In the genomic region with DNA sequence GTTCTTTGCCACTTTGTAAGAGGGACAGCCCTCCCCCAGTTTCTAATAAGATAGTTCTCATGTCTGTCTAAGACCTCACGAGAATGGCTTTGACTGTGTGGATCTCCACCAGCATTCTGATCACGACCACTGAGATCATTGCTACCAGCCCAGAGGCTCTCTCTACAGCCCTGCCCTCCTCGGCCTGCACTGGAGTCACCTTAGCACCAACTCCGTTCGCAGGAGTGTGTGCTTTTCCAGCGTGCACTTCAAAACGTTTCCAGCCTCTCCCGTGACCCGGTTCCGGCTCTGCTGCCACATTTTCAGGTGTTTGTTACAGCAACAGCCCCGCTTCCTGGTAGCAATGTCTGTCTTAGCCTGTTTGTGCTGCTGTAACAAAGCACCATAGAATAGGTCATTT, we compare ENCODE assay signal across 26 cellular contexts. TPM values are rescaled to one million over a fixed set of nuclear protein-coding genes. Genes with fewer than 3 reads are reported as not detected.
DNase-seq lines count a peak whose midpoint lies in the region; ATAC-seq, FAIRE-seq and TF ChIP-seq lines count a peak whose summit lies in the region.
"Had no signal": no experiment of that assay in that cellular context is flagged by ENCODE, and none has a peak within 500 bp of the region (broad histone marks: within the 10 kb centered on the region; RNA-seq: fewer than 3 reads in every experiment).

No MANE protein-coding gene starts in this region.

- peaks cover 32% of the 10 kb centered on the region for H3F3A ChIP-seq in neural progenitor cell (ENCODE audit: low read depth)

- CTCF ChIA-PET in H1 (lab: Charles Lee; ENCODE audit: partially characterized antibody): no interaction called here

- H2BK5ac ChIP-seq in H1 (ENCODE audit: low read depth, low read length): no peak overlapping the region

- TF ChIP-seq CTCF in H1 (IDR thresholded peaks at IDR 0.05; ENCODE audit: control extremely low read depth in 1 of 3, insufficient read depth in 1 of 3, low read depth in 1 of 3, low read length in 3 of 3): no peak
- no peak for TF ChIP-seq CTCF in neural progenitor cell (IDR thresholded peaks at IDR 0.05)

- no peaks in the 10 kb centered on the region for H3K79me2 ChIP-seq in H1 (ENCODE audit: control insufficient read depth in 1 of 2, insufficient read depth in 2 of 2, low read length in 2 of 2)
- H3K79me2 ChIP-seq in neural progenitor cell (ENCODE audit: low read depth): no peaks in the 10 kb centered on the region

- H3K36me3 ChIP-seq in H1 (ENCODE audit: control insufficient read depth in 2 of 4, insufficient read depth in 4 of 4, low read length in 3 of 4) (no peaks in the 10 kb centered on the region), neural progenitor cell (no peaks in the 10 kb centered on the region)
- H3K36me3 ChIP-seq: MG63 had no signal

- H2BK120ac ChIP-seq in H1 (replicated peaks; ENCODE audit: low read depth, low read length): no peak overlapping the region

- no peak overlapping the region for H4K5ac ChIP-seq in H1 (ENCODE audit: insufficient read length, low read depth, low read length)

- no peak for TF ChIP-seq POLR2A in H1 (IDR thresholded peaks at IDR 0.05; ENCODE audit: control extremely low read depth in 1 of 2, low read depth in 2 of 2, low read length in 2 of 2)

- H3K4me1 ChIP-seq in H1 (replicated peaks in 1 of 4; ENCODE audit: control insufficient read depth in 3 of 4, insufficient read depth in 4 of 4, low read length in 3 of 4) (no peaks in the 10 kb centered on the region), neural progenitor cell (peaks cover 32% of the 10 kb centered on the region)

- H4K20me1 ChIP-seq in H1 (replicated peaks in 1 of 2; ENCODE audit: control insufficient read depth in 1 of 2, insufficient read depth in 2 of 2, low read length in 2 of 2): no peaks in the 10 kb centered on the region
- no peaks in the 10 kb centered on the region for H4K20me1 ChIP-seq in neural progenitor cell (ENCODE audit: low read depth)

- H2AK5ac ChIP-seq in H1 (ENCODE audit: low read depth, low read length): no peak overlapping the region

- no peak overlapping the region for H4K91ac ChIP-seq in H1 (replicated peaks; ENCODE audit: insufficient read length, low read length)

- ATAC-seq in GM19035 (IDR thresholded peaks at IDR 0.05; ENCODE audit: unreplicated experiment): no peak
- ATAC-seq: CD8-positive, alpha-beta T cell; HCT116; K562; Panc1 had no signal

- POLR2A ChIA-PET in H1 (lab: Charles Lee; ENCODE audit: partially characterized antibody): no interaction called here

- no peak for TF ChIP-seq EP300 in H1 (IDR thresholded peaks at IDR 0.05; ENCODE audit: borderline replicate concordance in 1 of 2, low read depth in 2 of 2, low read length in 2 of 2)

- H3K27me3 ChIP-seq in H1 (replicated peaks in 1 of 4; ENCODE audit: control insufficient read depth in 3 of 4, extremely low read depth in 1 of 4, insufficient read depth in 3 of 4, low read length in 3 of 4) (no peaks in the 10 kb centered on the region), neural progenitor cell (no peaks in the 10 kb centered on the region)
- H3K27me3 ChIP-seq: MG63 had no signal

- no peaks in the 10 kb centered on the region for H3K36me3 Mint-ChIP-seq in neural progenitor cell
- H3K36me3 Mint-ChIP-seq: CD8-positive, alpha-beta T cell had no signal

- DNase-seq in activated effector memory CD4-positive, alpha-beta T cell treated with anti-CD3 and anti-CD28 coated beads, Interleukin-2, amount 50 U/mL, for 16 hours: peak; percentile 4
- no peak for DNase-seq in activated effector memory CD4-positive, alpha-beta T cell treated with Interleukin-2 at 50 U/mL for 16 hours
- DNase-seq in H1 (ENCODE audit: low read depth in 1 of 2, low spot score in 2 of 2) (no peak), neural progenitor cell (ENCODE audit: low spot score) (no peak), NCI-H524 treated with DMSO at 0.1 percent for 48 hours (lab: John Stamatoyannopoulos, UW) (no peak), activated gamma-delta T cell (lab: John Stamatoyannopoulos, UW) (no peak)
- DNase-seq: 8988T; CD8-positive, alpha-beta T cell; DND-41; GOT3; MG63; NCI-H1048; NCI-H1436; NCI-H187 treated with DMSO at 0.1 percent for 48 hours; NCI-H2107; NCI-H774; NK-92 treated with Interleukin-12 subunit alpha and Interleukin-12 subunit beta, amount 100 ng/mL, for 24 hours; SIG-M5; SK-N-SH had no signal

- H3K4me2 ChIP-seq in H1 (ENCODE audit: insufficient read depth in 1 of 2, low read depth in 2 of 2, low read length in 2 of 2) (no peak overlapping the region), neural progenitor cell (peak overlapping the region; percentile 71)
- H3K4me2 ChIP-seq: SK-N-SH had no signal

- H3K4me3 Mint-ChIP-seq in neural progenitor cell: no peak overlapping the region
- H3K4me3 Mint-ChIP-seq: CD8-positive, alpha-beta T cell had no signal

- no peak overlapping the region for H2BK20ac ChIP-seq in H1 (ENCODE audit: low read length)

- 0 out of 2 replicates have a peak overlapping the region, but pooled peaks have one; percentile 88 for H2BK15ac ChIP-seq in H1 (ENCODE audit: low read length)

- H3K27ac ChIP-seq in H1 (ENCODE audit: low read depth, low read length) (no peak overlapping the region), neural progenitor cell (peak overlapping the region; percentile 75)

- H3K4ac ChIP-seq in H1 (replicated peaks; ENCODE audit: insufficient read length, low read depth, low read length): no peak overlapping the region

- no peak overlapping the region for H3K14ac ChIP-seq in H1 (ENCODE audit: insufficient read length)

- no peak overlapping the region for H3K9ac ChIP-seq in H1 (replicated peaks in 1 of 4; ENCODE audit: extremely low read depth in 1 of 4, low read depth in 3 of 4, low read length in 3 of 4)
- H3K9ac ChIP-seq in neural progenitor cell: no peak overlapping the region
- H3K9ac ChIP-seq: SK-N-SH had no signal

- H2BK12ac ChIP-seq in H1 (ENCODE audit: low read depth, low read length): no peak overlapping the region

- FAIRE-seq in H1 (lab: Jason Lieb, UNC): no peak
- FAIRE-seq: GM12891, K562 had no signal

- H3K4me1 Mint-ChIP-seq in neural progenitor cell: peaks cover 23% of the 10 kb centered on the region

- peak overlapping the region; percentile 38 for H3K27ac Mint-ChIP-seq in neural progenitor cell
- H3K27ac Mint-ChIP-seq: CD8-positive, alpha-beta T cell had no signal

- H3K9me3 Mint-ChIP-seq in neural progenitor cell: peaks cover 18% of the 10 kb centered on the region
- H3K9me3 Mint-ChIP-seq: CD8-positive, alpha-beta T cell had no signal

- H3K23ac ChIP-seq in H1 (ENCODE audit: insufficient read length): no peak overlapping the region

- H3K9me3 ChIP-seq in H1 (ENCODE audit: insufficient read depth in 2 of 2, low read depth in 1 of 2, low read length in 1 of 2) (peaks cover 7 to 18% of the 10 kb centered on the region in 2 experiments; a peak in 3 of 4 replicates), neural progenitor cell (ENCODE audit: low read depth) (peaks cover 10% of the 10 kb centered on the region)
- H3K9me3 ChIP-seq: SK-N-SH had no signal

- H3K23me2 ChIP-seq in H1 (ENCODE audit: low read depth, low read length): no peaks in the 10 kb centered on the region

- H3K56ac ChIP-seq in H1 (replicated peaks; ENCODE audit: insufficient read length, low read depth, low read length): no peak overlapping the region

- H3K27me3 Mint-ChIP-seq in neural progenitor cell (ENCODE audit: insufficient read depth, low read depth): peaks cover 9% of the 10 kb centered on the region

- TF ChIP-seq RAD21 in H1 (IDR thresholded peaks at IDR 0.05 in 1 of 2, conservative IDR thresholded peaks at IDR 0.05 in 1 of 2; ENCODE audit: low read depth in 2 of 2, low read length in 2 of 2): no peak

- no peaks in the 10 kb centered on the region for H3K79me1 ChIP-seq in H1 (ENCODE audit: low read depth, low read length)

- H2AFZ ChIP-seq in H1 (ENCODE audit: low read length) (no peak overlapping the region), neural progenitor cell (replicated peaks) (no peak overlapping the region)

- no peak overlapping the region; the same call in 1 of the 2 replicates for H3K18ac ChIP-seq in H1 (ENCODE audit: extremely low read depth, low read length)

- 85% methylated on average over 11 of the region's 11 CpGs; no CpG with 5 or more reads in 1 of the 2 experiments for WGBS in H1 (ENCODE audit: extremely low coverage in 1 of 2, insufficient coverage in 1 of 2, insufficient read length in 1 of 2, insufficient replicate concordance in 2 of 2, low coverage in 1 of 2, low lambda C conversion rate in 2 of 2, missing lambda C conversion rate in 1 of 2), 2 experiments

- no peak overlapping the region for H4K8ac ChIP-seq in H1 (ENCODE audit: extremely low read depth, insufficient read depth, low read length)

- H3K4me3 ChIP-seq in H1 (ENCODE audit: extremely low read depth in 1 of 4, insufficient read depth in 2 of 4, low read depth in 3 of 4, low read length in 4 of 4) (no peak overlapping the region), neural progenitor cell (peak overlapping the region; percentile 19)
- H3K4me3 ChIP-seq: K562, MG63 had no signal

RNA-seq across cellular contexts. Expression of a gene that starts 26.2 kb away (rescaled TPM):
- total RNA-seq in H1 (2021; fragmentation: NEBNext Ultra II Directional; extraction: Animal tissue kit (Norgen Biotek cat#: 25700)): not detected in 2 replicates
- not detected in 2 replicates for polyA plus RNA-seq in H1 (2011; rRNA removed)
- polyA plus RNA-seq in H1 (2011; cell fraction: cytosol; rRNA removed): not detected
- not detected for polyA plus RNA-seq in H1 (2011; cell fraction: nucleus; rRNA removed)
- 0.13 to 0.16 TPM in 2 of 4 replicates, not detected in the others for polyA plus RNA-seq in H1 (2012, experiment 1 of 2)
- not detected for polyA plus RNA-seq in H1 (2012, experiment 2 of 2)
- polyA plus RNA-seq in H1 (2013, experiment 1 of 2): not detected
- polyA plus RNA-seq in H1 (2013, experiment 2 of 2): not detected
- polyA minus RNA-seq in H1 (2011; rRNA and poly(A)+ RNA removed): not detected in 2 replicates
- not detected for polyA minus RNA-seq in H1 (2011; cell fraction: cytosol; rRNA and poly(A)+ RNA removed)
- polyA minus RNA-seq in H1 (2011; cell fraction: nucleus; rRNA and poly(A)+ RNA removed): not detected
- total RNA-seq in neural progenitor cell (ENCODE audit: low replicate concordance): 0.19 TPM in 1 of 2 replicates, not detected in the other
- total RNA-seq: LHCN-M2, NCI-H460 had no signal

RNA-seq across cellular contexts. Expression of a gene that starts 26.3 kb away (rescaled TPM):
- not detected in 2 replicates for total RNA-seq in H1 (2021; fragmentation: NEBNext Ultra II Directional; extraction: Animal tissue kit (Norgen Biotek cat#: 25700))
- polyA plus RNA-seq in H1 (2011; rRNA removed): not detected in 2 replicates
- polyA plus RNA-seq in H1 (2011; cell fraction: cytosol; rRNA removed): not detected
- not detected for polyA plus RNA-seq in H1 (2011; cell fraction: nucleus; rRNA removed)
- polyA plus RNA-seq in H1 (2012, experiment 1 of 2): not detected in 4 replicates
- not detected for polyA plus RNA-seq in H1 (2012, experiment 2 of 2)
- polyA plus RNA-seq in H1 (2013, experiment 1 of 2): not detected
- not detected for polyA plus RNA-seq in H1 (2013, experiment 2 of 2)
- polyA minus RNA-seq in H1 (2011; rRNA and poly(A)+ RNA removed): not detected in 2 replicates
- polyA minus RNA-seq in H1 (2011; cell fraction: cytosol; rRNA and poly(A)+ RNA removed): not detected
- polyA minus RNA-seq in H1 (2011; cell fraction: nucleus; rRNA and poly(A)+ RNA removed): not detected
- 0.19 TPM in 1 of 2 replicates, not detected in the other for total RNA-seq in neural progenitor cell (ENCODE audit: low replicate concordance)
- total RNA-seq: LHCN-M2, NCI-H460 had no signal

RNA-seq across cellular contexts. Expression of a gene that starts 49.1 kb away (rescaled TPM):
- total RNA-seq in H1 (2021; fragmentation: NEBNext Ultra II Directional; extraction: Animal tissue kit (Norgen Biotek cat#: 25700)): 238 and 240 TPM in 2 replicates
- polyA plus RNA-seq in H1 (2011; rRNA removed): 309 and 386 TPM in 2 replicates
- polyA plus RNA-seq in H1 (2011; cell fraction: cytosol; rRNA removed): 189 TPM
- polyA plus RNA-seq in H1 (2011; cell fraction: nucleus; rRNA removed): 205 TPM
- polyA plus RNA-seq in H1 (2012, experiment 1 of 2): 237 to 356 TPM (median 324 TPM) in 4 replicates
- 408 TPM for polyA plus RNA-seq in H1 (2012, experiment 2 of 2)
- 299 TPM for polyA plus RNA-seq in H1 (2013, experiment 1 of 2)
- polyA plus RNA-seq in H1 (2013, experiment 2 of 2): 331 TPM
- 242 and 320 TPM in 2 replicates for polyA minus RNA-seq in H1 (2011; rRNA and poly(A)+ RNA removed)
- polyA minus RNA-seq in H1 (2011; cell fraction: cytosol; rRNA and poly(A)+ RNA removed): 169 TPM
- polyA minus RNA-seq in H1 (2011; cell fraction: nucleus; rRNA and poly(A)+ RNA removed): 74.6 TPM
- total RNA-seq in neural progenitor cell (ENCODE audit: low replicate concordance): 87.6 and 181 TPM in 2 replicates

RNA-seq across cellular contexts. Expression of a gene that starts 57.7 kb away (rescaled TPM):
- 0.23 and 0.56 TPM in 2 replicates for total RNA-seq in H1 (2021; fragmentation: NEBNext Ultra II Directional; extraction: Animal tissue kit (Norgen Biotek cat#: 25700))
- polyA plus RNA-seq in H1 (2011; rRNA removed): 0.41 and 0.51 TPM in 2 replicates
- polyA plus RNA-seq in H1 (2011; cell fraction: cytosol; rRNA removed): 0.34 TPM
- polyA plus RNA-seq in H1 (2011; cell fraction: nucleus; rRNA removed): 0.34 TPM
- polyA plus RNA-seq in H1 (2012, experiment 1 of 2): 0.15 to 0.42 TPM (median 0.37 TPM) in 3 of 4 replicates, not detected in the other
- 0.08 TPM for polyA plus RNA-seq in H1 (2012, experiment 2 of 2)
- polyA plus RNA-seq in H1 (2013, experiment 1 of 2): 0.26 TPM
- polyA plus RNA-seq in H1 (2013, experiment 2 of 2): 0.42 TPM
- 0.13 TPM in 1 of 2 replicates, not detected in the other for polyA minus RNA-seq in H1 (2011; rRNA and poly(A)+ RNA removed)
- 0.59 TPM for polyA minus RNA-seq in H1 (2011; cell fraction: cytosol; rRNA and poly(A)+ RNA removed)
- 0.40 TPM for polyA minus RNA-seq in H1 (2011; cell fraction: nucleus; rRNA and poly(A)+ RNA removed)
- total RNA-seq in neural progenitor cell (ENCODE audit: low replicate concordance): 2.2 TPM in 1 of 2 replicates, not detected in the other
- total RNA-seq: CD8-positive, alpha-beta T cell; LHCN-M2; NCI-H460 had no signal
- polyA plus RNA-seq: SK-N-SH had no signal
